In the genomic region with DNA sequence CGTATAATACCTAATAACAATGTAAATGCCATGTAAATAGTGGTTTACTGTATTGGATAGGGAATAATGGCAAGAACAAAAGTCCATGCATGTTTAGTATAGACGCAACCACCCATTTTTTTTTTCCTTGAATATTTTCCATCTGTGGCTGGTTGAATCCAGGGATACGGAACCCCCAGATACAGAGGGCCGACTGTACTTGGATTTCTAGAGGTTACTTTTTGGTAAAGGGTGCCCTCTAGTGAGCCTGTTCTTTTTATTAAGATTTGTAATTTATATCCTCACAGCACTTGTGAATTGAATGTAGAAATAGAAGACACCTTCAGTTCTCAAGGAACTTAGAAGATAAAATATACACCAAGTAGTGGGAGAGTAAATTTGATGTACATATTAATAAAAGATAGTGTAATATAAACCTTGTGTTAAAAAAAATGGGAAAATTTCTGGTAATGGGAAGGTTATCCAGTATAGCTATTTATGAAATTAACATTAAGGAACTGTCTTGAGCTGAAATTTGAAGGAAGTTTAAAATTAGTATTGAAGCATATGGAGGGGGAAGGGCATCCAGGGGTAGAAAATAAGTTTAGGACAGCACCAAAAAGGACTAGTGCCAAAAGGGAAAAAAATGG, we compare ENCODE assay signal across 8 cellular contexts. TPM values are rescaled to one million over a fixed set of nuclear protein-coding genes. Genes with fewer than 3 reads are reported as not detected.
DNase-seq lines count a peak whose midpoint lies in the region; ATAC-seq, FAIRE-seq and TF ChIP-seq lines count a peak whose summit lies in the region.

No MANE protein-coding gene starts in this region.

- H3K4me3 ChIP-seq in A673 (ENCODE audit: low read depth, low read length, poor library complexity, severe bottlenecking) (no peak overlapping the region), K562 (no peak overlapping the region), uterus (no peak overlapping the region)

- peak; percentile 78 for DNase-seq in A673 (ENCODE audit: low spot score)
- peak; percentile 38 for DNase-seq in NCI-H345 treated with DMSO at 0.1 percent for 48 hours (lab: John Stamatoyannopoulos, UW; ENCODE audit: unreplicated experiment)
- peak in 2 of 4 experiments; percentile 14 to 47 for DNase-seq in K562 (ENCODE audit: extremely low read depth in 1 of 4, low spot score in 3 of 4)
- peak; percentile 22 for DNase-seq in kidney glomerular epithelial cell (lab: John Stamatoyannopoulos, UW)
- no peak for DNase-seq in uterus
- no peak for DNase-seq in stimulated activated naive CD4-positive, alpha-beta T cell treated with Interleukin-2 at 50 U/mL for 16 hours (lab: John Stamatoyannopoulos, UW)
- no peak for DNase-seq in HuH-7.5 (ENCODE audit: low spot score)

- no peak for FAIRE-seq in K562 (lab: Jason Lieb, UNC)

- no peak overlapping the region for H3K4me2 ChIP-seq in K562 (ENCODE audit: insufficient read depth, low read length)

- TF ChIP-seq CTCF in A673 (conservative IDR thresholded peaks at IDR 0.05; ENCODE audit: low read depth, low read length) = peak; percentile 71
- TF ChIP-seq CTCF in GM12872 (IDR thresholded peaks at IDR 0.05; ENCODE audit: insufficient read depth, low read depth, low read length) = peak; percentile 38; the same call in 2 of the 3 replicates
- TF ChIP-seq CTCF in K562 (IDR thresholded peaks at IDR 0.05 in 2 of 3, conservative IDR thresholded peaks at IDR 0.05 in 1 of 3; ENCODE audit: insufficient read depth in 2 of 3, low read depth in 1 of 3, low read length in 3 of 3) = peak; percentile 30 to 55 (median 30); a peak in 3 of 6 replicates
- TF ChIP-seq CTCF in uterus (IDR thresholded peaks at IDR 0.05) = peak; percentile 38 to 47 (median 42)

- H2AFZ ChIP-seq in K562 (ENCODE audit: low read depth, low read length) = no peak overlapping the region

- H3K4me1 ChIP-seq in A673 (ENCODE audit: insufficient read depth, low read length, poor library complexity, severe bottlenecking) = peaks cover 21% of the 10 kb centered on the region
- H3K4me1 ChIP-seq in K562 (replicated peaks in 1 of 2; ENCODE audit: control insufficient read depth in 2 of 2, insufficient read depth in 2 of 2, low read length in 2 of 2) = peaks cover 0 to 16% of the 10 kb centered on the region in 2 experiments; a peak in 3 of 5 replicates
- no peaks in the 10 kb centered on the region for H3K4me1 ChIP-seq in uterus

- CTCF ChIA-PET in A673 (lab: Charles Lee) (interaction anchor here (1.3 kb wide), 1 partner anchor 38 kb away, joined by 7 read pairs; no protein-coding TSS in a partner anchor), K562 (lab: Yijun Ruan, JAX; ENCODE audit: low intra/inter-chr PET ratio) (interaction anchor here (1.2 to 1.8 kb wide), 3 partner anchors 38 to 364 kb away, joined by 3 to 6 read pairs (median 6); no protein-coding TSS in a partner anchor)

- no peaks in the 10 kb centered on the region for H3K27me3 ChIP-seq in A673 (replicated peaks; ENCODE audit: insufficient read depth, low read depth, low read length, poor library complexity)
- no peaks in the 10 kb centered on the region for H3K27me3 ChIP-seq in K562 (ENCODE audit: control insufficient read depth in 2 of 2, insufficient read depth in 2 of 2, low read length in 2 of 2)
- no peaks in the 10 kb centered on the region for H3K27me3 ChIP-seq in uterus

- in situ Hi-C loops in K562 (cut with MboI) = no loop called here

- 53% methylated on average over 4 of the region's 4 CpGs for WGBS in K562 (ENCODE audit: insufficient coverage, low coverage, missing lambda C conversion rate)

- BruUV-seq in A673 (replicated peaks; lab: Mats Ljungman, UMichigan) (no TSS peak), K562 (replicated peaks; lab: Mats Ljungman, UMichigan) (no TSS peak)

- H3K9me1 ChIP-seq in K562 (ENCODE audit: control insufficient read depth, insufficient read depth, low read length) = no peaks in the 10 kb centered on the region

- H4K20me1 ChIP-seq in K562 (replicated peaks; ENCODE audit: control insufficient read depth, insufficient read depth, low read length) = no peaks in the 10 kb centered on the region; the same call in 1 of the 2 replicates

- peak; percentile 51 to 56; a peak in 3 of 4 replicates for TF ChIP-seq RAD21 in K562 (CRISPR knock-in tag; conservative IDR thresholded peaks at IDR 0.05 in 1 of 2, IDR thresholded peaks at IDR 0.05 in 1 of 2)

- no peak overlapping the region for H3K27ac ChIP-seq in A673 (ENCODE audit: low read depth, low read length, poor library complexity, severe bottlenecking)
- H3K27ac ChIP-seq in K562 (ENCODE audit: extremely low read depth, low read depth, low read length) = no peak overlapping the region
- H3K27ac ChIP-seq in uterus = no peak overlapping the region

- H3K9me3 ChIP-seq in A673 (ENCODE audit: low read depth, low read length, poor library complexity, severe bottlenecking) = no peaks in the 10 kb centered on the region
- peaks cover 3% of the 10 kb centered on the region; the same call in 1 of the 2 replicates for H3K9me3 ChIP-seq in K562 (replicated peaks; ENCODE audit: control insufficient read depth, insufficient read depth, low read depth, low read length)
- H3K9me3 ChIP-seq in uterus = no peaks in the 10 kb centered on the region

- intact Hi-C loops in A673 (cut with micrococcal nuclease; ENCODE audit: unreplicated experiment) = loop anchor here (1.0 to 10.0 kb wide), 5 partner anchors 38 to 404 kb away; no protein-coding TSS in a partner anchor
- intact Hi-C loops in K562 (cut with micrococcal nuclease) = loop anchor here (1.0 to 10.0 kb wide), 6 partner anchors 37 to 474 kb away; partner anchors contain the start of gene KIF11
- intact Hi-C loops in uterus (cut with DNase I; ENCODE audit: low total_unique reads) = no loop called here

- no peak for TF ChIP-seq EP300 in K562 (IDR thresholded peaks at IDR 0.05; ENCODE audit: low read length)

- TF ChIP-seq POLR2A in K562 (conservative IDR thresholded peaks at IDR 0.05) (no peak), uterus (IDR thresholded peaks at IDR 0.05) (no peak)

- ATAC-seq in K562 = peak; percentile 81

- peaks cover 91% of the 10 kb centered on the region for H3K79me2 ChIP-seq in K562 (ENCODE audit: control insufficient read depth, insufficient read depth, low read length)

- POLR2A ChIA-PET in A673 (lab: Charles Lee; ENCODE audit: low non-redundant PET) = no interaction called here
- POLR2A ChIA-PET in K562 (lab: Yijun Ruan, JAX) = no interaction called here

- H3K36me3 ChIP-seq in A673 (ENCODE audit: insufficient read depth, low read length, poor library complexity, severe bottlenecking) (no peaks in the 10 kb centered on the region), K562 (ENCODE audit: control insufficient read depth, insufficient read depth, low read length) (0 out of 3 replicates have a peak, but pooled peaks cover 3% of the 10 kb centered on the region), uterus (no peaks in the 10 kb centered on the region)

- H3K9ac ChIP-seq in K562 (ENCODE audit: insufficient read depth in 1 of 2, low read depth in 2 of 2, low read length in 2 of 2) = no peak overlapping the region; a peak in 1 of 4 replicates

TF ChIP-seq in K562, 482 proteins besides CTCF, POLR2A, EP300 and RAD21:
- peak; percentile 60; the same call in 1 of the 2 replicates for TF ChIP-seq ARID3A (IDR thresholded peaks at IDR 0.05; ENCODE audit: borderline replicate concordance, low read depth, low read length)
- no peak for TF ChIP-seq ZNF717 (CRISPR knock-in tag; IDR thresholded peaks at IDR 0.05)

RNA-seq across cellular contexts. Expression of gene EXOC6, which starts 32.0 kb away (rescaled TPM):
- 32.6 and 35.0 TPM in 2 replicates for total RNA-seq in A673 (2021)
- 16.4 and 84.1 TPM in 2 replicates for total RNA-seq in K562 (2011; cell fraction: chromatin; rRNA removed; ENCODE audit: low replicate concordance)
- 24.0 and 28.2 TPM in 2 replicates for total RNA-seq in K562 (2011; cell fraction: nucleolus; rRNA removed)
- 25.2 and 30.2 TPM in 2 replicates for total RNA-seq in K562 (2011; cell fraction: nucleoplasm; rRNA removed)
- total RNA-seq in K562 (2014; rRNA removed) = 21.3 and 45.1 TPM in 2 replicates
- total RNA-seq in K562 (2014; rRNA removed; fragmentation: Illumina TruSeq; extraction: Trizol) = 34.7 and 41.8 TPM in 2 replicates
- 30.1 and 34.7 TPM in 2 replicates for total RNA-seq in K562 (2015; rRNA removed; fragmentation: Illumina TruSeq; extraction: Trizol)
- 24.7 and 25.0 TPM in 2 replicates for total RNA-seq in K562 (2021)
- 24.9 and 42.5 TPM in 2 replicates for polyA plus RNA-seq in K562 (2011; rRNA removed)
- 3.8 and 8.0 TPM in 2 replicates for polyA plus RNA-seq in K562 (2011; cell fraction: cytosol; rRNA removed)
- 20.7 and 27.0 TPM in 2 replicates for polyA plus RNA-seq in K562 (2011; cell fraction: nucleus; rRNA removed)
- 20.9 and 30.9 TPM in 2 replicates for polyA plus RNA-seq in K562 (2012)
- polyA plus RNA-seq in K562 (2014; fragmentation: Illumina TruSeq; extraction: Trizol) = 40.4 and 42.8 TPM in 2 replicates
- 10 to 100 TPM; 13.9 to 17.0 TPM for polyA plus RNA-seq in K562 (2014; fragmentation: Nextera tagmentation; extraction: Ambion mirVana)
- polyA plus RNA-seq in K562 (2014; rRNA removed) = 14.2 and 17.3 TPM in 2 replicates
- polyA minus RNA-seq in K562 (2011; rRNA and poly(A)+ RNA removed) = 21.3 and 30.5 TPM in 2 replicates
- polyA minus RNA-seq in K562 (2011; cell fraction: cytosol; rRNA and poly(A)+ RNA removed) = 16.7 and 23.3 TPM in 2 replicates
- polyA minus RNA-seq in K562 (2011; cell fraction: nucleus; rRNA and poly(A)+ RNA removed) = 13.7 and 44.5 TPM in 2 replicates
- total RNA-seq in uterus = 10 to 100 TPM in 3 of 4 donors, 1 to 10 TPM in 1; 4.9 to 35.4 (median 20.2) TPM

Comparison
In these comparisons a context has a peak if more than half of its experiments do, and no peak if none do; other contexts are left out.
1. DNase-seq: peak in A673 (single experiment), NCI-H345 treated with DMSO at 0.1 percent for 48 hours (single experiment) and kidney glomerular epithelial cell (single experiment); none in uterus (0 of 2), stimulated activated naive CD4-positive, alpha-beta T cell treated with Interleukin-2 at 50 U/mL for 16 hours (single experiment) and HuH-7.5 (single experiment).
2. Peak in every context shown above with its lines, with median percentiles within 50 percentile points of each other: CTCF ChIP-seq.